1 cellular context compared by ENCODE assay signal in the genomic region with DNA sequence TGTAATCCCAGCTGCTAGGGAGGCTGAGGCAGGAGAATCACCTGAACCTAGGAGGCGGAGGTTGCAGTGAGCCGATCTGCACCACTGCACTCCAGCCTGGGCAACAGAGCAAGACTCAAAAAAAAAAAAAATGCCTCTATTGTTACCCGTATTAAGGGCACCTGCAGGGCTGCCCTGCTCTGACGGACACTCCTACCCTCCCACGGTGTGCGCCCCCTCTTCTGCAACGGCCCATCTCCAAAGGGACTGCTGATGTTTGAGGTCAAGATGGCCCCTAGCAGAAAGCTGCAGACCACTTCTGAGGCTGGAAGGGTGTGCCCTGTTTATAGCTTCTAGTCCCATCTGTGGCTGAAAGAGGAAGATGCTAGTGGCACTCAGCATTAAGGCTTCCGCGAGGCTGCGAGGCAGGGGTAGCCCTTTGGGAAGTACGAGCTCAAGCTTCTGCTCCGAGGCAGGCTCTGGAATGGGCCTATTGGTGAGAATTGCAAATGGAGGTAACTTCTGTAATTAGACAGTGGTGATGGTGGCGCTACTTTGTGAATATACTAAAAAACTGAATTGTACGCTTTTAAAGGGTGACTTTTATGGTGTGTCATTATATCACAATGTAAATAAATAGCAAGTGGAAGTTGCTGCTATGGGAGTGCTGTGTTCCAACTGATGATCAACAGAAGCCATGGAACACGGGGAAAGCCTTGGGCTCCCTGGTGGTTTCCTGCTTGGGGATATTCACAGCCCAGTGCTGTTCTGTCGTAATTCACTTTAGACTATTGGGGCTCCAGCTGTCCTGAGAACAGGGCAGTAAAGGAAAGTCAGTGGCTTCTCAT.
TF ChIP-seq lines count a peak whose summit lies in the region.

No MANE protein-coding gene starts in this region.

TF ChIP-seq in H1, 55 proteins besides CTCF, POLR2A, EP300 and RAD21:
- no peak for TF ChIP-seq RFX5 (IDR thresholded peaks at IDR 0.05; ENCODE audit: borderline replicate concordance, low read depth, low read length)
